ENCODE assay signal across 16 cellular contexts in the genomic region with DNA sequence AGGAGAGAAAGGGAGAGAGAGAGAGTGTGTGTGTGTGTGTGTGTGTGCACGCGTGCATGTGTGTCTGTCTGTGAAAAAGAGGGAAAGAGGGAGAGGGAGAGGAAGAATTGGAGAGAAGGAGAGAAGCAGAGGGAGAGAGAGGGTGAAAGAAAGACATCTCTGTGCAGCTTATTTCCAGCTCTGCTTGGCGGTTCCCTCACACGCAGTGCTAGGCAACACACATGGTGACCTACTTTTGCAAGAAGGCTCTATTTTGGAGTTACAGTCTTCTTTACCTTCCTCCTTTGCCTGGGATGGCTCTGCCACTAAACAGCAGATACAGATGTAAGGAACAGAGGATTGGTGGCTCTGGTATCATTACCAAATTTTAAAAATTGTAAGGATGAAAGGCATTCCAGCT.
"Had no signal": no experiment of that assay in that cellular context is flagged by ENCODE, and none has a peak within 500 bp of the region (broad histone marks: within the 10 kb centered on the region; RNA-seq: fewer than 3 reads in every experiment).

No MANE protein-coding gene starts in this region.

- H3K4me3 Mint-ChIP-seq: effector memory CD8-positive, alpha-beta T cell; T-helper 2 cell treated with Interferon-gamma antibody and Interleukin-4, amounts not matched to agents 5 μg/mL and 100 μg/mL, for 36 hours; type B pancreatic cell had no signal

- ATAC-seq: activated naive CD4-positive, alpha-beta T cell treated with anti-CD3 and anti-CD28 coated beads, Interleukin-2, amount 50 U/mL, for 72 hours; effector memory CD8-positive, alpha-beta T cell; left lung; pancreas had no signal

- DNase-seq: activated CD4-positive, alpha-beta T cell treated with anti-CD3 and anti-CD28 coated beads, Interleukin-2, amount 50 U/mL, for 4 hours; activated gamma-delta T cell treated with Interleukin-2 at 50 U/mL for 16 hours; effector memory CD8-positive, alpha-beta T cell; esophagus squamous epithelium; hippocampal formation; kidney; left lung; mammary epithelial cell; pancreas; sigmoid colon; stimulated activated naive CD4-positive, alpha-beta T cell treated with Interleukin-2 at 50 U/mL for 16 hours had no signal

- H3K9me3 Mint-ChIP-seq: activated naive CD4-positive, alpha-beta T cell treated with anti-CD3 and anti-CD28 coated beads, Interleukin-2, amount 50 U/mL, for 72 hours; effector memory CD8-positive, alpha-beta T cell; T-helper 2 cell treated with Interferon-gamma antibody and Interleukin-4, amounts not matched to agents 5 μg/mL and 100 μg/mL, for 36 hours; type B pancreatic cell had no signal

- H3K4me3 ChIP-seq: adrenal gland, esophagus squamous epithelium, left lung, pancreas, sigmoid colon, suprapubic skin had no signal

- H3K27ac ChIP-seq: adrenal gland, esophagus squamous epithelium, left lung, pancreas, sigmoid colon, suprapubic skin had no signal

- H3K36me3 ChIP-seq: adrenal gland, esophagus squamous epithelium, left lung, pancreas, sigmoid colon, suprapubic skin had no signal

- H3K27me3 ChIP-seq: adrenal gland, esophagus squamous epithelium, sigmoid colon, suprapubic skin had no signal

- H3K27ac Mint-ChIP-seq: activated naive CD4-positive, alpha-beta T cell treated with anti-CD3 and anti-CD28 coated beads, Interleukin-2, amount 50 U/mL, for 72 hours; effector memory CD8-positive, alpha-beta T cell; T-helper 2 cell treated with Interferon-gamma antibody and Interleukin-4, amounts not matched to agents 5 μg/mL and 100 μg/mL, for 36 hours; type B pancreatic cell had no signal

- H3K4me1 ChIP-seq: left lung, pancreas, sigmoid colon, suprapubic skin had no signal

- H3K27me3 Mint-ChIP-seq: effector memory CD8-positive, alpha-beta T cell; type B pancreatic cell had no signal

- H3K9me3 ChIP-seq: adrenal gland, esophagus squamous epithelium, left lung, pancreas, sigmoid colon, suprapubic skin had no signal

- H3K36me3 Mint-ChIP-seq: activated naive CD4-positive, alpha-beta T cell treated with anti-CD3 and anti-CD28 coated beads, Interleukin-2, amount 50 U/mL, for 72 hours; type B pancreatic cell had no signal
